In the genomic region with DNA sequence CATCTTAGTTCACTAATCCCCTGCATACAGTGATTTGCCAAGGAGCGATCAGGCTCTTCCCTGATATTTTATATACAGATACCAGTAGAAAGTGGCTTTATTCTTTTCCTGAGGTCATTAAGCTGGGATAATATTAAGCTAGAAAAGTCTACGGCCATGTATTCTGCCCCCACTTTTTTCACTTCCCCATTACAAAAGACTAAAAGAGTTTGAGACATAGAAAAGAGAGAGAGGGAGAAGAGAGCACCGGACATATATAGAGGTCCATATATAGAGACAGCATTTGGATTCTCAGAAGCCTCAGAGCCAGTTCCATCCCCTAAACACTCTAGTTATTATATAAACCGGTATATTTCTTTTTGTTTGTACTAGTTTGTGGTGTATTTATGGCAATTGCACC, we compare ENCODE assay signal across 19 cellular contexts.
DNase-seq lines count a peak whose midpoint lies in the region; ATAC-seq, FAIRE-seq and TF ChIP-seq lines count a peak whose summit lies in the region.
"Had no signal": no experiment of that assay in that cellular context is flagged by ENCODE, and none has a peak within 500 bp of the region (broad histone marks: within the 10 kb centered on the region; RNA-seq: fewer than 3 reads in every experiment).

No MANE protein-coding gene starts in this region.

- no peaks in the 10 kb centered on the region for H3K36me3 ChIP-seq in naive thymus-derived CD4-positive, alpha-beta T cell (ENCODE audit: control insufficient read depth in 2 of 3, insufficient read depth in 3 of 3, low read length in 3 of 3)
- H3K36me3 ChIP-seq: BE2C had no signal

- intact Hi-C loops in activated CD4-positive, alpha-beta T cell treated with anti-CD3 and anti-CD28 coated beads, Interleukin-2, amount 10 ng/mL, durations not matched to agents 24 days and 14 days (cut with micrococcal nuclease): no loop called here
- intact Hi-C loops in naive thymus-derived CD4-positive, alpha-beta T cell (cut with micrococcal nuclease): no loop called here

- no peaks in the 10 kb centered on the region for H3K4me1 Mint-ChIP-seq in activated CD4-positive, alpha-beta T cell treated with anti-CD3 and anti-CD28 coated beads, Interleukin-2, amount 10 ng/mL, durations not matched to agents 24 days and 14 days
- H3K4me1 Mint-ChIP-seq in naive thymus-derived CD4-positive, alpha-beta T cell: no peaks in the 10 kb centered on the region
- H3K4me1 Mint-ChIP-seq: CD4-positive, CD25-positive, alpha-beta regulatory T cell; CD8-positive, alpha-beta memory T cell; IgD-negative memory B cell had no signal

- no peak overlapping the region for H3K27ac Mint-ChIP-seq in activated CD4-positive, alpha-beta T cell treated with anti-CD3 and anti-CD28 coated beads, Interleukin-2, amount 10 ng/mL, durations not matched to agents 24 days and 14 days
- H3K27ac Mint-ChIP-seq in naive thymus-derived CD4-positive, alpha-beta T cell: no peak overlapping the region
- H3K27ac Mint-ChIP-seq: CD4-positive, CD25-positive, alpha-beta regulatory T cell; CD8-positive, alpha-beta memory T cell; H9 had no signal

- no peaks in the 10 kb centered on the region for H3K27me3 ChIP-seq in naive thymus-derived CD4-positive, alpha-beta T cell (ENCODE audit: control insufficient read depth in 2 of 2, insufficient read depth in 2 of 2, low read length in 2 of 2)
- H3K27me3 ChIP-seq: BE2C had no signal

- H3K27ac ChIP-seq in naive thymus-derived CD4-positive, alpha-beta T cell (ENCODE audit: low read depth, low read length): no peak overlapping the region

- POLR2A ChIA-PET in naive thymus-derived CD4-positive, alpha-beta T cell (lab: Charles Lee): no interaction called here

- H3K36me3 Mint-ChIP-seq in activated CD4-positive, alpha-beta T cell treated with anti-CD3 and anti-CD28 coated beads, Interleukin-2, amount 10 ng/mL, durations not matched to agents 24 days and 14 days (ENCODE audit: low read depth): no peaks in the 10 kb centered on the region
- H3K36me3 Mint-ChIP-seq in naive thymus-derived CD4-positive, alpha-beta T cell: no peaks in the 10 kb centered on the region
- H3K36me3 Mint-ChIP-seq: CD4-positive, CD25-positive, alpha-beta regulatory T cell; CD8-positive, alpha-beta memory T cell; IgD-negative memory B cell had no signal

- DNase-seq in activated CD4-positive, alpha-beta T cell treated with anti-CD3 and anti-CD28 coated beads, Interleukin-2, amount 10 ng/mL, durations not matched to agents 24 days and 14 days: peak; percentile 1
- DNase-seq in activated CD4-positive, alpha-beta T cell treated with anti-CD3 and anti-CD28 coated beads for 48 hours: no peak
- peak; percentile 20 for DNase-seq in NOMO-1 treated with dmso at 0.1 percent for 144 hours (lab: John Stamatoyannopoulos, UW; ENCODE audit: unreplicated experiment)
- DNase-seq in naive thymus-derived CD4-positive, alpha-beta T cell: no peak
- no peak for DNase-seq in D721Med (ENCODE audit: insufficient read length, low spot score)
- DNase-seq: ACHN; BE2C; C1 segment of cervical spinal cord; CD4-positive, CD25-positive, alpha-beta regulatory T cell; CD8-positive, alpha-beta memory T cell; COR-L47; H9 had no signal

- no peak overlapping the region for H3K4me3 Mint-ChIP-seq in activated CD4-positive, alpha-beta T cell treated with anti-CD3 and anti-CD28 coated beads, Interleukin-2, amount 10 ng/mL, durations not matched to agents 24 days and 14 days
- H3K4me3 Mint-ChIP-seq in naive thymus-derived CD4-positive, alpha-beta T cell: no peak overlapping the region
- H3K4me3 Mint-ChIP-seq: CD4-positive, CD25-positive, alpha-beta regulatory T cell; CD8-positive, alpha-beta memory T cell; H9; IgD-negative memory B cell had no signal

- FAIRE-seq in D721Med (lab: Jason Lieb, UNC): no peak
- FAIRE-seq: G401.6, GM12892, GM18507, H1, HepG2 had no signal

- H3K27me3 Mint-ChIP-seq in activated CD4-positive, alpha-beta T cell treated with anti-CD3 and anti-CD28 coated beads, Interleukin-2, amount 10 ng/mL, durations not matched to agents 24 days and 14 days: no peaks in the 10 kb centered on the region
- peaks cover 0 to 5% (median 0%) of the 10 kb centered on the region in 5 donors for H3K27me3 Mint-ChIP-seq in naive thymus-derived CD4-positive, alpha-beta T cell
- H3K27me3 Mint-ChIP-seq: CD4-positive, CD25-positive, alpha-beta regulatory T cell; IgD-negative memory B cell had no signal

- no peak overlapping the region for H3K4me3 ChIP-seq in naive thymus-derived CD4-positive, alpha-beta T cell (ENCODE audit: low read length)

- TF ChIP-seq CTCF in D721Med (IDR thresholded peaks at IDR 0.05; ENCODE audit: insufficient read depth, missing control alignments): no peak

- CTCF ChIA-PET in naive thymus-derived CD4-positive, alpha-beta T cell (lab: Charles Lee): no interaction called here

- ATAC-seq in GM19351 (IDR thresholded peaks at IDR 0.05; ENCODE audit: unreplicated experiment): peak; percentile 64
- ATAC-seq in naive thymus-derived CD4-positive, alpha-beta T cell: no peak
- ATAC-seq: HepG2 had no signal

- no peaks in the 10 kb centered on the region for H3K4me1 ChIP-seq in naive thymus-derived CD4-positive, alpha-beta T cell (ENCODE audit: control insufficient read depth in 2 of 2, insufficient read depth in 2 of 2, low read length in 2 of 2)
- H3K4me1 ChIP-seq: BE2C had no signal

- H3K9me3 Mint-ChIP-seq in activated CD4-positive, alpha-beta T cell treated with anti-CD3 and anti-CD28 coated beads, Interleukin-2, amount 10 ng/mL, durations not matched to agents 24 days and 14 days: no peaks in the 10 kb centered on the region
- peaks cover 0 to 4% (median 1%) of the 10 kb centered on the region in 11 donors for H3K9me3 Mint-ChIP-seq in naive thymus-derived CD4-positive, alpha-beta T cell

- no peaks in the 10 kb centered on the region for H3K9me3 ChIP-seq in naive thymus-derived CD4-positive, alpha-beta T cell (ENCODE audit: control insufficient read depth in 2 of 3, low read length in 3 of 3)
- H3K9me3 ChIP-seq: BE2C had no signal

Comparison
In these comparisons a context has a peak if more than half of its experiments do, and no peak if none do; other contexts are left out.
1. DNase-seq: peak in activated CD4-positive, alpha-beta T cell treated with anti-CD3 and anti-CD28 coated beads, Interleukin-2, amount 10 ng/mL, durations not matched to agents 24 days and 14 days (single experiment) and NOMO-1 treated with dmso at 0.1 percent for 144 hours (single experiment); none in activated CD4-positive, alpha-beta T cell treated with anti-CD3 and anti-CD28 coated beads for 48 hours (single experiment), naive thymus-derived CD4-positive, alpha-beta T cell (0 of 9) and D721Med (single experiment).